In the genomic region with DNA sequence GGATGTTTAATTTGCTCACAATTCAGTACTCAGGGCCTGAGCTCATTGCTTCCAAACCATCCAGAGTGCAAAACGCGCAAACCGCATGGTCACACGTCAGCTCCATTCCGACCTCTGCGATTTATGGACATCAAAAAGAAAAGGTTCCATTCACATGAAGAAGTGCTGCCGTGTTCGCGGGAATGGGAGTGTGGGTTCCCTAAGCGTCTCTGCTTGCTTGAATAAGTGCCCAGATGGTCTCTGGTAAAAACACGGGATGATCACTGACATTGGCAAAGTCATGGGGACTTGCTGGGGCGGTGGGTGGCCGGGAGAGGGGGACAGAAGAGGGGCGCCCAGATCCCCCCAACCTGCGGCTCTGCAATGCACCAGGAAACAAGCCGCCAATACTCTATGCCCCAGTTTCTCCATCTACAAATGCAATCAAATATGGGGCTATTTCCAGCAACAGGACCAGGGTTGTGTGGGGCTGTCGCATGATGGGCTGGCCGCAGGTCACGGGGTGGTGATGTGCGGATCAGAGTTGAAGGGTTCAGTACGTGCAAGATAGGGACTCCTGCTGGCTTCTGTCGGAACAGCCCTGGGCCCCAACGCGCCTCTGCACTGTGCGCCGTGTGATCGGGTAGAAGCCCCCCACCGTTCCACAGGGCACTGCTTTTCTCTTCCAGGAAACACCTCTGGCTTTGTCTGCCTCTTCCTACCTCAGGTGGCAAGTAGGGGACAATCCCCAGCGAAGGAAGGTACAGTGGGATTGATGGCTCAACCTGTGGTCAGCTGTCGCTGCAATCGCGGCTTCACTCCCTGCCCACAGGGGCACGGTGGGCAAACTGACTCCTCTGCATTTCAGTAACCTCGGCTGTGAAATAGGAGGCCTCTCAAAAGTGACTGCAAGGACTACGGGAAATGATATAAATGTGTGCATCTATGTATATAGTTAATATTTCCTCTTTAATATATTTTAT, we compare ENCODE assay signal across 1 cellular context.
TF ChIP-seq lines count a peak whose summit lies in the region.

No MANE protein-coding gene starts in this region.

TF ChIP-seq in SK-N-SH treated with all-trans-retinoic acid at 6 μM for 48 hours, 23 proteins besides CTCF, POLR2A, EP300 and RAD21 (continued from another document):
- no peak for TF ChIP-seq PATZ1 (CRISPR knock-in tag; IDR thresholded peaks at IDR 0.05; ENCODE audit: borderline replicate concordance)
- TF ChIP-seq POU6F1 (CRISPR knock-in tag; IDR thresholded peaks at IDR 0.05; ENCODE audit: borderline replicate concordance, low read depth) = no peak
- no peak for TF ChIP-seq ZNF70 (CRISPR knock-in tag; IDR thresholded peaks at IDR 0.05)
